ENCODE assay signal across 16 cellular contexts in the genomic region with DNA sequence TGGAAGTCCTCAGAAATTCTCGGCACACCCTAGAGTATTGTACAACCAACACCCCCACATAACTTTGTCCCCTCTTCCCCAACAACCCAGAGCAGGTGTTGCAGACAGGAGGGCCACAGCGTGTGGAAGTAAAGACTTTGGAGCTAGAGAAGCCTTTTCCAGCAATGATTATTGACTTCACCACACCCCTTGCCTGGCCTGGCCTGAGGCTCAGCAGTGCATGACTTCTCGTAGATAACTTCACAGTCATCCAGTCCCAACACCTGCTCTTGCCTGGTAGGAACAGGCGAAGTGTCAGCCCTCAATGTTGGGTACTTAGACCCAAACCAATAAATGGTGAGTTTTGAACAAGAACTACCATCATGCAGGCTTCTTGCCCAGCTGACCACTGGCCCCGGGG.
"Had no signal": no experiment of that assay in that cellular context is flagged by ENCODE, and none has a peak within 500 bp of the region (broad histone marks: within the 10 kb centered on the region; RNA-seq: fewer than 3 reads in every experiment).

No MANE protein-coding gene starts in this region.

- FAIRE-seq: kidney, TTC549 had no signal

- H3K4me3 ChIP-seq: adrenal gland, gastrocnemius medialis, suprapubic skin had no signal

- H3K9me3 ChIP-seq: adrenal gland, gastrocnemius medialis, suprapubic skin had no signal

- DNase-seq: activated CD4-positive, alpha-beta T cell treated with anti-CD3 and anti-CD28 coated beads, Interleukin-2, amount 50 U/mL, for 1 hour; activated CD4-positive, CD25-positive, alpha-beta regulatory T cell; activated naive CD4-positive, alpha-beta T cell treated with anti-CD3 and anti-CD28 coated beads, Interleukin-2, amount 50 U/mL, for 16 hours; adrenal gland; cortex of kidney; effector CD8-positive, alpha-beta T cell; gastrocnemius medialis; kidney; midbrain; naive B cell; stimulated activated CD4-positive, alpha-beta T cell treated with anti-CD3 and anti-CD28 coated beads, Interleukin-2, amount 100 ng/mL, for 24 hours; stimulated activated naive CD4-positive, alpha-beta T cell; T-helper 17 cell had no signal

- H3K4me1 ChIP-seq: adrenal gland had no signal

- H3K27me3 ChIP-seq: adrenal gland, gastrocnemius medialis, suprapubic skin had no signal

- ATAC-seq: gastrocnemius medialis, sciatic nerve, T-helper 17 cell had no signal

- H3K27ac ChIP-seq: adrenal gland, suprapubic skin had no signal
